In the genomic region with DNA sequence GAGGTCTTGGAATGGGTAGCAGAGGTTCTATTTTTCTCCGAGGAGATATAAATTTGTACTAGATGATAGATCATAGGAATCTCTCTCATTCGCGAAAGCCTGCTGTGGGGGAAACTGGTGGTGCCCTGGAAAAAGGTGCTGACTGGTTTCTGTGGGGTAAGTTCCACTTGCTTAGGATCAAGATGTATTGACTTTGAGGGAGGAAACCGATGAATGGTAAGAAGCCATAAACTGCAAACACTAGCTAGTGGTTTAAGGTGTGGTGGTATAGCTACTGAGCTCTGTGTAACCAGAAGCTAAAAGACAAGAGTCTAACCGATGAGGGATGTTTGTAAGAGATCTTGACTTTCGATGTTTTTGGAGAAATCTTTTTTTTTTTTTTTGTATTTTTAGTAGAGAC, we compare ENCODE assay signal across 8 cellular contexts. TPM values are rescaled to one million over a fixed set of nuclear protein-coding genes. Genes with fewer than 3 reads are reported as not detected.
DNase-seq lines count a peak whose midpoint lies in the region; TF ChIP-seq lines count a peak whose summit lies in the region.

No MANE protein-coding gene starts in this region.

- peak overlapping the region; percentile 79 for H3K4me3 ChIP-seq in endocrine pancreas (ENCODE audit: control insufficient read depth, insufficient read depth, low read length)
- H3K4me3 ChIP-seq in neural progenitor cell: peak overlapping the region; percentile 67

- peaks cover 64% of the 10 kb centered on the region for H3K79me2 ChIP-seq in neural progenitor cell (ENCODE audit: low read depth)

- peaks cover 12% of the 10 kb centered on the region for H4K20me1 ChIP-seq in neural progenitor cell (ENCODE audit: low read depth)

- no peaks in the 10 kb centered on the region for H3K9me3 Mint-ChIP-seq in neural progenitor cell

- H3K27ac ChIP-seq in RWPE1 (peak overlapping the region; percentile 80), neural progenitor cell (no peak overlapping the region)

- H2AFZ ChIP-seq in neural progenitor cell (replicated peaks): peak overlapping the region; percentile 85

- peak overlapping the region; percentile 90 for H3K4me2 ChIP-seq in neural progenitor cell

- H3K36me3 ChIP-seq in endocrine pancreas (ENCODE audit: control insufficient read depth, insufficient read depth, low read length) (no peaks in the 10 kb centered on the region), neural progenitor cell (no peaks in the 10 kb centered on the region)

- peaks cover 24% of the 10 kb centered on the region for H3K4me1 Mint-ChIP-seq in neural progenitor cell

- H3K27me3 ChIP-seq in endocrine pancreas (ENCODE audit: control insufficient read depth, insufficient read depth, low read length) (no peaks in the 10 kb centered on the region), neural progenitor cell (no peaks in the 10 kb centered on the region)

- H3K27me3 Mint-ChIP-seq in neural progenitor cell (ENCODE audit: insufficient read depth, low read depth): no peaks in the 10 kb centered on the region

- TF ChIP-seq CTCF in RWPE1 (conservative IDR thresholded peaks at IDR 0.05; ENCODE audit: low read depth): no peak
- no peak for TF ChIP-seq CTCF in neural progenitor cell (IDR thresholded peaks at IDR 0.05)

- DNase-seq in NCI-H1417 (lab: John Stamatoyannopoulos, UW) (peak in 2 of 3 experiments; percentile 27 to 39), NCI-H1417 treated with DMSO at 0.1 percent for 48 hours (lab: John Stamatoyannopoulos, UW) (no peak), RWPE1 (ENCODE audit: low spot score) (no peak), neural progenitor cell (ENCODE audit: low spot score) (peak; percentile 4), NCI-H1092 treated with DMSO at 0.1 percent for 48 hours (lab: John Stamatoyannopoulos, UW) (no peak), CD1c-positive myeloid dendritic cell (ENCODE audit: extremely low spot score) (no peak), NOMO-1 treated with dmso at 0.1 percent for 144 hours (lab: John Stamatoyannopoulos, UW; ENCODE audit: unreplicated experiment) (no peak)

- H3F3A ChIP-seq in neural progenitor cell (ENCODE audit: low read depth): no peaks in the 10 kb centered on the region

- peak overlapping the region; percentile 95 for H3K4me3 Mint-ChIP-seq in neural progenitor cell

- H3K36me3 Mint-ChIP-seq in neural progenitor cell: peaks cover 10% of the 10 kb centered on the region

- CTCF ChIA-PET in RWPE1 (lab: Yijun Ruan, JAX): interaction anchor here (0.6 to 1.5 kb wide), 3 partner anchors 21 to 1152 kb away, joined by 3 read pairs; no protein-coding TSS in a partner anchor

- POLR2A ChIA-PET in RWPE1 (lab: Yijun Ruan, JAX; ENCODE audit: low non-redundant PET): no interaction called here

- peaks cover 4% of the 10 kb centered on the region for H3K4me1 ChIP-seq in endocrine pancreas (ENCODE audit: control insufficient read depth, insufficient read depth, low read length)
- H3K4me1 ChIP-seq in neural progenitor cell: peaks cover 20% of the 10 kb centered on the region

- H3K27ac Mint-ChIP-seq in neural progenitor cell: peak overlapping the region; percentile 87

- no peaks in the 10 kb centered on the region for H3K9me3 ChIP-seq in endocrine pancreas (ENCODE audit: control insufficient read depth, low read length)
- H3K9me3 ChIP-seq in neural progenitor cell (ENCODE audit: low read depth): no peaks in the 10 kb centered on the region

- H3K9ac ChIP-seq in endocrine pancreas (ENCODE audit: control insufficient read depth, insufficient read depth, low read length): peak overlapping the region; percentile 50
- peak overlapping the region; percentile 35 for H3K9ac ChIP-seq in neural progenitor cell

RNA-seq across cellular contexts. Expression of a gene that starts 0.8 kb away (rescaled TPM):
- 49.6 and 63.5 TPM in 2 replicates for total RNA-seq in neural progenitor cell (ENCODE audit: low replicate concordance)

Comparison
In these comparisons a context has a peak if more than half of its experiments do, and no peak if none do; other contexts are left out.
1. DNase-seq: peak in NCI-H1417 (2 of 3) and neural progenitor cell (single experiment); none in NCI-H1417 treated with DMSO at 0.1 percent for 48 hours (single experiment), RWPE1 (single experiment), NCI-H1092 treated with DMSO at 0.1 percent for 48 hours (single experiment), CD1c-positive myeloid dendritic cell (single experiment) and NOMO-1 treated with dmso at 0.1 percent for 144 hours (single experiment).